In the genomic region with DNA sequence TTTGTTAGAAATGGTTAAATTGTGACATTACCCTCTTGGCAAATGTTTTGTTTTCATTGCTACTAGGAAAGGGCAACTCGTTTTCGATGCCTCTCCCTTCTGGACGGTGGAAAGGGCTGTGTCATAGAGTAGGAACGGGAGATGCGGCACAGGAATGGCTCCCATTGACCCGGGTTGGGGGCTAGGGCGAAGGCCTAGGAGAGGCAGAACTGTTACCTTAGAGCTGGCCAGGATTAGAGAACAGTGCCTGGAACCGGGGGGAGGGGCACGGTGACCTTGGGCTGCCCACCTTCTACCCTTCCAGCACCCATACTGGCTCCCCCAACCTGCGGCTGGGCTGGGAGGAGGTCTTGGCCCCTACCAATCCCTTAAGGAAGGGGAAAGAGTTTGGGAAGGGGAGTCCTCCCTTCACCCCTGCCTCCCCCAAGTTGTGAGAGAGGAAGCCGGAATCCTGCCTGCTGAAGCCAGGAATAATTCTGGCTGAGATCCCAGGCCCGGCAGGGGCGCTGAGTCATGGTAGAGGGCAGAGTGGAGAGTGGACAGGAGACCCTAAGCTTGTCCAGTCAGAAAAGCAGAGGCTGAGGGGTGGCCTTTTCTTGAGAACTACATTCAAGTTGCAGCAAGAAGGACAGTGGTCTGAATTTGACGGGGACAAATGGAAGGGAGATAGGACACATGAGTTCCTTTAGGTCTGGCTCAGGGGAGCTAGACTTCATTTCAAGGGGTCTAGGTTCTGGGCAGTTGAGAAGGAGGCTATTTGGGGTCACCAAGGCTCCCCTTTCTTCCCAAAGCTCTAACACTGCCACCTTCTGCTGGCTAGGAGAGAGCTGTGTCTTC, we compare ENCODE assay signal across 7 cellular contexts. TPM values are rescaled to one million over a fixed set of nuclear protein-coding genes. Genes with fewer than 3 reads are reported as not detected.
DNase-seq lines count a peak whose midpoint lies in the region; ATAC-seq and TF ChIP-seq lines count a peak whose summit lies in the region.

No MANE protein-coding gene starts in this region.

- TF ChIP-seq POLR2A in Peyer's patch (IDR thresholded peaks at IDR 0.05) (peak in 1 of 2 donors; percentile 39), uterus (IDR thresholded peaks at IDR 0.05) (peak in 1 of 2 donors; percentile 40)

- intact Hi-C loops in mucosa of descending colon (cut with DNase I, micrococcal nuclease): no loop called here
- intact Hi-C loops in uterus (cut with DNase I; ENCODE audit: low total_unique reads): no loop called here

- no peaks in the 10 kb centered on the region for H3K36me3 ChIP-seq in Peyer's patch
- no peaks in the 10 kb centered on the region for H3K36me3 ChIP-seq in endocrine pancreas (ENCODE audit: control insufficient read depth, insufficient read depth, low read length)
- H3K36me3 ChIP-seq in mucosa of descending colon (ENCODE audit: low read depth): no peaks in the 10 kb centered on the region
- H3K36me3 ChIP-seq in uterus: no peaks in the 10 kb centered on the region

- TF ChIP-seq CTCF in Peyer's patch (IDR thresholded peaks at IDR 0.05) (peak in 1 of 6 experiments; percentile 23), mucosa of descending colon (IDR thresholded peaks at IDR 0.05) (no peak), uterus (IDR thresholded peaks at IDR 0.05) (no peak)

- H3K27ac ChIP-seq in Peyer's patch (peak overlapping the region; percentile 73 to 97 (median 93)), uterus (peak overlapping the region; percentile 97 to 99)

- peak overlapping the region in 2 of 4 donors; percentile 39 to 49 for H3K4me3 ChIP-seq in Peyer's patch
- peak overlapping the region; percentile 46 for H3K4me3 ChIP-seq in endocrine pancreas (ENCODE audit: control insufficient read depth, insufficient read depth, low read length)
- no peak overlapping the region for H3K4me3 ChIP-seq in mucosa of descending colon
- peak overlapping the region; percentile 29 to 39 for H3K4me3 ChIP-seq in uterus

- H3K4me1 ChIP-seq in Peyer's patch (peaks cover 7 to 96% (median 41%) of the 10 kb centered on the region in 4 donors), endocrine pancreas (ENCODE audit: control insufficient read depth, insufficient read depth, low read length) (no peaks in the 10 kb centered on the region), mucosa of descending colon (ENCODE audit: low read depth) (peaks cover 96% of the 10 kb centered on the region), uterus (peaks cover 42 to 45% of the 10 kb centered on the region in 2 donors)

- ATAC-seq in mucosa of descending colon (peak; percentile 4), GM18909 (IDR thresholded peaks at IDR 0.05; ENCODE audit: poor library complexity, unreplicated experiment) (no peak)

- H3K9me3 ChIP-seq in Peyer's patch (no peaks in the 10 kb centered on the region), endocrine pancreas (ENCODE audit: control insufficient read depth, low read length) (no peaks in the 10 kb centered on the region), mucosa of descending colon (no peaks in the 10 kb centered on the region), uterus (no peaks in the 10 kb centered on the region)

- no peak overlapping the region for H3K9ac ChIP-seq in endocrine pancreas (ENCODE audit: control insufficient read depth, insufficient read depth, low read length)

- H3K27me3 ChIP-seq in Peyer's patch: no peaks in the 10 kb centered on the region
- H3K27me3 ChIP-seq in endocrine pancreas (ENCODE audit: control insufficient read depth, insufficient read depth, low read length): no peaks in the 10 kb centered on the region
- no peaks in the 10 kb centered on the region for H3K27me3 ChIP-seq in uterus

- DNase-seq in H4 (ENCODE audit: low spot score) (peak; percentile 87), Peyer's patch (peak in 2 of 3 donors; percentile 74 to 81), mucosa of descending colon (peak; percentile 78 to 82 (median 82)), uterus (peak; percentile 92 to 94), NCI-H187 (lab: John Stamatoyannopoulos, UW) (no peak)

RNA-seq across cellular contexts. Expression of a gene that starts 8.2 kb away (rescaled TPM):
- 257 and 363 TPM in 2 replicates for total RNA-seq in H4 (2014; rRNA removed; shearing (Covaris generic))
- total RNA-seq in Peyer's patch (100 to 1,000 TPM; 201 to 295 (median 211) TPM), mucosa of descending colon (100 to 1,000 TPM; 263 to 334 (median 308) TPM), uterus (100 to 1,000 TPM; 245 to 533 (median 373) TPM)

RNA-seq across cellular contexts. Expression of a gene that starts 30.6 kb away (rescaled TPM):
- 0.15 TPM in 1 of 2 replicates, not detected in the other for total RNA-seq in H4 (2014; rRNA removed; shearing (Covaris generic))
- 10 to 100 TPM in 1 of 4 donors, 1 to 10 TPM in 3; 1.5 to 19.0 (median 3.2) TPM for total RNA-seq in Peyer's patch
- 1 to 10 TPM; 2.1 to 7.6 (median 5.5) TPM for total RNA-seq in mucosa of descending colon
- total RNA-seq in uterus: 1 to 10 TPM in 3 of 4 donors, not detected in 1; 3.1 to 8.2 (median 4.1) TPM

RNA-seq across cellular contexts. Expression of a gene that starts 40.5 kb away (rescaled TPM):
- total RNA-seq in H4 (2014; rRNA removed; shearing (Covaris generic)): 2.8 and 4.5 TPM in 2 replicates
- total RNA-seq in Peyer's patch: 1 to 10 TPM in 1 of 4 donors, under 1 TPM in 1, not detected in 2; 0.80 to 2.1 TPM
- 1 to 10 TPM in 1 of 3 donors, under 1 TPM in 2; 0.32 to 2.5 (median 0.66) TPM for total RNA-seq in mucosa of descending colon
- 10 to 100 TPM in 1 of 4 donors, 1 to 10 TPM in 1, under 1 TPM in 2; 0.29 to 13.3 (median 2.0) TPM for total RNA-seq in uterus

Comparison
In these comparisons a context has a peak if more than half of its experiments do, and no peak if none do; other contexts are left out.
1. DNase-seq: peak in H4 (single experiment), Peyer's patch (2 of 3), mucosa of descending colon (3 of 3) and uterus (2 of 2); none in NCI-H187 (0 of 2).